Comparison of ENCODE assay signal across 8 cellular contexts in the genomic region with DNA sequence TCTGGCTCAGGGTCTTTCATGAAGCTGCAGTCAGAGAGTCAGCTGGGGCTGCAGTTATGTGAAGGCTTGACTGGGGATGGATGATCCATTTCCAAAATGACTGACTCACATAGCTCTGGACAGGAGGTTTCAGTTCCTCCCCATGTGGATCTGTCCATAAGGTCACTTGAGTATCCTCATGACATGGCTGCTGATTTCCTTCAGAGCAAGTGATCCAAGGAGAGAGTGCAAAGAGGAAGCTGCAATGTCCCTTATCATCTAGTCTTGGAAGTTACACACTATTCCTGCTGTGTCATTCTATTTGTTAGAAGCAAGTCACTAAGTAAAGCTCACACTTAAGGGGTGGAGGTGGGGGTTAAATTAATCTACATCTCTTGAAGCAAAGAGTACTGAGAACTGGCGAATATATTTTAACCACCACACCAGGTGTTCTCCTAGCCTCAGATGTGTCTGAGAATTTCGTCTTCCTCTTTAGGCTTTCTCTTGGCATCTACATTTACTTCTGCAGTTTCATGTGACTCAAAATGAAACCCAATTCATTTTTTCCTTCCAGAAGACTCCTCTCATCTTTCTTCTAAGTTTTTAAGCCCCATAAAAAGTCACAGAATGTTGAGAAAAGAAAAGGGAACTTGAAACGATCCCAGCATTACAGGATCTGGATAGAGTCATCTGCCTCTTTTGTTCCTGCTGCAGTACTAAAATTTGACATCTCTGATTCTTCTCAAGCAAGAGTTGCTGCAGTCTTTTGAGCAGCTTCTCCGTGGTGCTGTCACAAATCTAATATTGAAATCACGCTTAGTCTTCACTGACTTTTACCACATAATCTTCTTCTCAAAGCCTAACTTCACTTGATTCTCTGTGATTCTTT.
DNase-seq lines count a peak whose midpoint lies in the region; ATAC-seq and TF ChIP-seq lines count a peak whose summit lies in the region.
"Had no signal": no experiment of that assay in that cellular context is flagged by ENCODE, and none has a peak within 500 bp of the region (broad histone marks: within the 10 kb centered on the region; RNA-seq: fewer than 3 reads in every experiment).

No MANE protein-coding gene starts in this region.

- TF ChIP-seq CTCF in KMS-11 (conservative IDR thresholded peaks at IDR 0.05; ENCODE audit: low read depth, low read length) = no peak

- no peak overlapping the region for H2AFZ ChIP-seq in KMS-11 (ENCODE audit: low read depth)

- DNase-seq in glomerular visceral epithelial cell (ENCODE audit: extremely low spot score) (no peak), germinal center (ENCODE audit: low spot score) (no peak), NCI-H1092 treated with DMSO at 0.1 percent for 48 hours (lab: John Stamatoyannopoulos, UW) (no peak)

- no peaks in the 10 kb centered on the region for H3K79me2 ChIP-seq in KMS-11 (ENCODE audit: insufficient read depth, low read depth)

- H3K4me1 ChIP-seq in KMS-11 (ENCODE audit: low read depth, poor library complexity, severe bottlenecking) (peaks cover 27% of the 10 kb centered on the region), rectal smooth muscle tissue (ENCODE audit: control insufficient read depth, insufficient read depth, low read length) (no peaks in the 10 kb centered on the region)

- H3K36me3 ChIP-seq in KMS-11 (ENCODE audit: insufficient read depth) (no peaks in the 10 kb centered on the region), rectal smooth muscle tissue (ENCODE audit: control insufficient read depth, insufficient read depth, low read length) (no peaks in the 10 kb centered on the region)

- H3K4me3 ChIP-seq in KMS-11 (IDR thresholded peaks at IDR 0.05; ENCODE audit: insufficient read depth, low read depth, low read length) (no peak overlapping the region), rectal smooth muscle tissue (ENCODE audit: low read length) (no peak overlapping the region)

- H3K9ac ChIP-seq in KMS-11 (no peak overlapping the region), rectal smooth muscle tissue (ENCODE audit: low read length) (no peak overlapping the region)

- H3K27me3 ChIP-seq in KMS-11 (ENCODE audit: insufficient read depth, low read depth) (peaks cover 25% of the 10 kb centered on the region), rectal smooth muscle tissue (ENCODE audit: control insufficient read depth, insufficient read depth, low read length) (no peaks in the 10 kb centered on the region)

- peak; percentile 78 for ATAC-seq in GM19023 (IDR thresholded peaks at IDR 0.05; ENCODE audit: unreplicated experiment)
- peak; percentile 82 for ATAC-seq in HG02642 (IDR thresholded peaks at IDR 0.05; ENCODE audit: poor library complexity, unreplicated experiment)
- ATAC-seq: esophagus mucosa had no signal

- no peaks in the 10 kb centered on the region for H4K20me1 ChIP-seq in KMS-11 (ENCODE audit: insufficient read depth)

- no peak overlapping the region; the same call in 1 of the 2 replicates for H3K27ac ChIP-seq in KMS-11
- H3K27ac ChIP-seq in rectal smooth muscle tissue (ENCODE audit: low read depth, low read length) = peak overlapping the region; percentile 38

- peak overlapping the region; percentile 68 for H3K4me2 ChIP-seq in KMS-11
